1 cellular context compared by ENCODE assay signal in the genomic region with DNA sequence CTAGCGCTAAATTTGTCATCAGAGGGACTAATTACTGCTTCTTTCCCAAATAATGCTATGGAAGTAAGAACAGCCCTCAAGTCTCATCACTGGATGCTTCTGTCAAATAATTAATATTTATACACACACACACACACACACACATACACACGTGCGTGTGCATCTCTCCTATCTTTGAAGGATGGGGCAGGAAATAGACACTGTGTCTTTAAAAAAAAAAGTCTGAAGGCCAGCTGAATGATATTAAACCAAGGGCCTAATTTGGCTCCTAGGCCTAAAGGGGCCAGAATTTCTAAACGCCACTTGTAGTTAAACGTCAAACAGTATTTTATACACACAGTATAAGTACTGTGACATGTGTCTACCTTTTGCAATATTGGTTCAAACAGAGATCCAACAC.
A peak's percentile ranks its signal among the peaks of the same experiment; 100 is the strongest.
TF ChIP-seq lines count a peak whose summit lies in the region.

No MANE protein-coding gene starts in this region.

TF ChIP-seq in K562, 482 proteins besides CTCF, POLR2A, EP300 and RAD21 (continued from another document):
- TF ChIP-seq, protein P1, sequence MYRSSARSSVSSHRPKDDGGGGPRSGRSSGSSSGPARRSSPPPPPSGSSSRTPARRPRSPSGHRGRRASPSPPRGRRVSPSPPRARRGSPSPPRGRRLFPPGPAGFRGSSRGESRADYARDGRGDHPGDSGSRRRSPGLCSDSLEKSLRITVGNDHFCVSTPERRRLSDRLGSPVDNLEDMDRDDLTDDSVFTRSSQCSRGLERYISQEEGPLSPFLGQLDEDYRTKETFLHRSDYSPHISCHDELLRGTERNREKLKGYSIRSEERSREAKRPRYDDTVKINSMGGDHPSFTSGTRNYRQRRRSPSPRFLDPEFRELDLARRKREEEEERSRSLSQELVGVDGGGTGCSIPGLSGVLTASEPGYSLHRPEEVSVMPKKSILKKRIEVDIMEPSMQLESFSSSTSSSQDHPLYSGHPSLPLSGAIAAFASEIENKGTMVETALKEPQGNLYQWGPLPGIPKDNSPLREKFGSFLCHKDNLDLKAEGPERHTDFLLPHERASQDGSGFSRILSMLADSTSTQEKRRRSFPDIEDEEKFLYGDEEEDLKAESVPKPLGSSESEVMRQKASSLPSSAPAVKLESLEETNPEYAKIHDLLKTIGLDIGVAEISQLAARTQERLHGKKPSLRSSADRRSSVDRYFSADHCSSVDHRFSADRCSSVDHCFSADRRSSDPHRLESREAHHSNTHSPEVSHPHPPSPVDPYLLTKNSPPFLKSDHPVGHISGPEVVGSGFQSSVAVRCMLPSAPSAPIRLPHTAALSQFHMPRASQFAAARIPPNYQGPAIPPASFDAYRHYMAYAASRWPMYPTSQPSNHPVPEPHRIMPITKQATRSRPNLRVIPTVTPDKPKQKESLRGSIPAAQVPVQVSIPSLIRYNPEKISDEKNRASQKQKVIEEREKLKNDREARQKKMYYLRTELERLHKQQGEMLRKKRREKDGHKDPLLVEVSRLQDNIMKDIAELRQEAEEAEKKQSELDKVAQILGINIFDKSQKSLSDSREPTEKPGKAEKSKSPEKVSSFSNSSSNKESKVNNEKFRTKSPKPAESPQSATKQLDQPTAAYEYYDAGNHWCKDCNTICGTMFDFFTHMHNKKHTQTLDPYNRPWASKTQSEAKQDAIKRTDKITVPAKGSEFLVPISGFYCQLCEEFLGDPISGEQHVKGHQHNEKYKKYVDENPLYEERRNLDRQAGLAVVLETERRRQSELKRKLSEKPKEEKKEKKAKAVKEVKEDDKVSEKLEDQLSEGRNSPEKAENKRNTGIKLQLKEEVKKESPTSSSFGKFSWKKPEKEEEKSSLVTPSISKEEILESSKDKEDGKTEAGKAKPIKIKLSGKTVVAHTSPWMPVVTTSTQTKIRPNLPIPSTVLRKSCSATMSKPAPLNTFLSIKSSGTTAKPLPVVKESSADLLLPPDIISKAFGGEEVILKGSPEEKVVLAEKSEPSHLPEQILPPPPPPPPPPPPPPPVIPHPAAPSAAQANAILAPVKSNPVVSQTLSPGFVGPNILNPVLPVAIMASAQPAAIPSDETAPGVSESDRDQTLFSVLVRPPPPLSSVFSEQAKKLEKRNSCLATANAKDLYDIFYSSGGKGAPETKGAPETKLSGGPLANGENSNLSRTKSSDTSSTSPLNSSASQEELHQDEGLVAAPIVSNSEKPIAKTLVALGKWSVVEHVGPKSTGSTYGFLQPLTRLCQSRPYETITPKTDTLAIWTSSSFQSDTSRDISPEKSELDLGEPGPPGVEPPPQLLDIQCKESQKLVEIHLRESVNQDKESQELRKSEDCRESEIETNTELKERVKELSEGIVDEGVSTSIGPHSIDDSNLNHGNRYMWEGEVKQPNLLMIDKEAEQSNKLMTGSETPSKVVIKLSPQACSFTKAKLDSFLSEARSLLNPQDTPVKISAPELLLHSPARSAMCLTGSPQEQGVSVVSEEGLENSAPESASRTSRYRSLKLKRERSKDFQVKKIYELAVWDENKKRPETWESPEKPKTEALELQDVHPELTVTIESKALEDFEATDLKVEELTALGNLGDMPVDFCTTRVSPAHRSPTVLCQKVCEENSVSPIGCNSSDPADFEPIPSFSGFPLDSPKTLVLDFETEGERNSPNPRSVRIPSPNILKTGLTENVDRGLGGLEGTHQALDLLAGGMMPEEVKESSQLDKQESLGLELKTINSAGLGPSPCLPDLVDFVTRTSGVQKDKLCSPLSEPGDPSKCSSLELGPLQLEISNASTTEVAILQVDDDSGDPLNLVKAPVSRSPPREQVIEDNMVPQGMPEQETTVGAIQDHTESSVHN (IDR thresholded peaks at IDR 0.05; ENCODE audit: borderline replicate concordance in 1 of 2, low read depth in 1 of 2): no peak
- TF ChIP-seq PRPF4 (IDR thresholded peaks at IDR 0.05; ENCODE audit: insufficient read depth, low read depth, low read length, poor library complexity, severe bottlenecking) (no peak), NFXL1 (CRISPR knock-in tag; IDR thresholded peaks at IDR 0.05) (no peak), RAD51 (IDR thresholded peaks at IDR 0.05; ENCODE audit: borderline replicate concordance, low read depth) (no peak), SOX6 (IDR thresholded peaks at IDR 0.05) (no peak), ZNF384 (IDR thresholded peaks at IDR 0.05; ENCODE audit: low read depth, low read length) (peak; percentile 92)
- TF ChIP-seq, protein P2, sequence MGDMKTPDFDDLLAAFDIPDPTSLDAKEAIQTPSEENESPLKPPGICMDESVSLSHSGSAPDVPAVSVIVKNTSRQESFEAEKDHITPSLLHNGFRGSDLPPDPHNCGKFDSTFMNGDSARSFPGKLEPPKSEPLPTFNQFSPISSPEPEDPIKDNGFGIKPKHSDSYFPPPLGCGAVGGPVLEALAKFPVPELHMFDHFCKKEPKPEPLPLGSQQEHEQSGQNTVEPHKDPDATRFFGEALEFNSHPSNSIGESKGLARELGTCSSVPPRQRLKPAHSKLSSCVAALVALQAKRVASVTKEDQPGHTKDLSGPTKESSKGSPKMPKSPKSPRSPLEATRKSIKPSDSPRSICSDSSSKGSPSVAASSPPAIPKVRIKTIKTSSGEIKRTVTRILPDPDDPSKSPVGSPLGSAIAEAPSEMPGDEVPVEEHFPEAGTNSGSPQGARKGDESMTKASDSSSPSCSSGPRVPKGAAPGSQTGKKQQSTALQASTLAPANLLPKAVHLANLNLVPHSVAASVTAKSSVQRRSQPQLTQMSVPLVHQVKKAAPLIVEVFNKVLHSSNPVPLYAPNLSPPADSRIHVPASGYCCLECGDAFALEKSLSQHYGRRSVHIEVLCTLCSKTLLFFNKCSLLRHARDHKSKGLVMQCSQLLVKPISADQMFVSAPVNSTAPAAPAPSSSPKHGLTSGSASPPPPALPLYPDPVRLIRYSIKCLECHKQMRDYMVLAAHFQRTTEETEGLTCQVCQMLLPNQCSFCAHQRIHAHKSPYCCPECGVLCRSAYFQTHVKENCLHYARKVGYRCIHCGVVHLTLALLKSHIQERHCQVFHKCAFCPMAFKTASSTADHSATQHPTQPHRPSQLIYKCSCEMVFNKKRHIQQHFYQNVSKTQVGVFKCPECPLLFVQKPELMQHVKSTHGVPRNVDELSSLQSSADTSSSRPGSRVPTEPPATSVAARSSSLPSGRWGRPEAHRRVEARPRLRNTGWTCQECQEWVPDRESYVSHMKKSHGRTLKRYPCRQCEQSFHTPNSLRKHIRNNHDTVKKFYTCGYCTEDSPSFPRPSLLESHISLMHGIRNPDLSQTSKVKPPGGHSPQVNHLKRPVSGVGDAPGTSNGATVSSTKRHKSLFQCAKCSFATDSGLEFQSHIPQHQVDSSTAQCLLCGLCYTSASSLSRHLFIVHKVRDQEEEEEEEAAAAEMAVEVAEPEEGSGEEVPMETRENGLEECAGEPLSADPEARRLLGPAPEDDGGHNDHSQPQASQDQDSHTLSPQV (IDR thresholded peaks at IDR 0.05): no peak
- TF ChIP-seq, protein P3, sequence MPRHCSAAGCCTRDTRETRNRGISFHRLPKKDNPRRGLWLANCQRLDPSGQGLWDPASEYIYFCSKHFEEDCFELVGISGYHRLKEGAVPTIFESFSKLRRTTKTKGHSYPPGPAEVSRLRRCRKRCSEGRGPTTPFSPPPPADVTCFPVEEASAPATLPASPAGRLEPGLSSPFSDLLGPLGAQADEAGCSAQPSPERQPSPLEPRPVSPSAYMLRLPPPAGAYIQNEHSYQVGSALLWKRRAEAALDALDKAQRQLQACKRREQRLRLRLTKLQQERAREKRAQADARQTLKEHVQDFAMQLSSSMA (CRISPR knock-in tag; IDR thresholded peaks at IDR 0.05): no peak
TF ChIP-seq in K562: peak in this region for 6.
